17 cellular contexts compared by ENCODE assay signal in genomic region chr10:131923059-131923756, GRCh38.
"Had no signal": no experiment of that assay in that cellular context is flagged by ENCODE, and none has a peak within 500 bp of the region (broad histone marks: within the 10 kb centered on the region; RNA-seq: fewer than 3 reads in every experiment).

No MANE protein-coding gene starts in this region.

- H3K27me3 Mint-ChIP-seq: activated T-cell treated with anti-CD3 and anti-CD28 coated beads, Interleukin-2, amount 50 U/mL, for 24 hours; effector memory CD8-positive, alpha-beta T cell; stimulated activated naive CD8-positive, alpha-beta T cell treated with anti-CD3 and anti-CD28 coated beads, Interleukin-15, amount 100 ng/mL, for 72 hours; T-helper 17 cell had no signal

- H3K27ac Mint-ChIP-seq: activated T-cell treated with anti-CD3 and anti-CD28 coated beads, Interleukin-2, amount 50 U/mL, for 24 hours; stimulated activated naive CD8-positive, alpha-beta T cell treated with anti-CD3 and anti-CD28 coated beads, Interleukin-15, amount 100 ng/mL, for 72 hours; T-helper 17 cell had no signal

- DNase-seq: activated CD4-positive, alpha-beta T cell treated with anti-CD3 and anti-CD28 coated beads, Interleukin-2, amount 50 U/mL, for 1 hour; activated CD4-positive, CD25-positive, alpha-beta regulatory T cell; activated gamma-delta T cell; activated T-cell treated with anti-CD3 and anti-CD28 coated beads, Interleukin-2, amount 50 U/mL, for 24 hours; central memory CD4-positive, alpha-beta T cell; effector memory CD8-positive, alpha-beta T cell; glutamatergic neuron; immature natural killer cell; left colon; mucosa of descending colon; natural killer cell; occipital lobe; stimulated activated CD4-positive, alpha-beta T cell treated with anti-CD3 and anti-CD28 coated beads, Interleukin-4, amount 100 ng/mL, for 1 hour; stimulated activated CD8-positive, alpha-beta memory T cell treated with anti-CD3 and anti-CD28 coated beads, Interleukin-4, amount 100 ng/mL, for 48 hours; stimulated activated naive CD8-positive, alpha-beta T cell treated with anti-CD3 and anti-CD28 coated beads, Interleukin-15, amount 100 ng/mL, for 72 hours; T-helper 17 cell; testis had no signal

- H3K27me3 ChIP-seq: testis had no signal

- ATAC-seq: effector memory CD8-positive, alpha-beta T cell; left colon; mucosa of descending colon; natural killer cell; stimulated activated naive CD8-positive, alpha-beta T cell treated with anti-CD3 and anti-CD28 coated beads, Interleukin-15, amount 100 ng/mL, for 72 hours; T-helper 17 cell had no signal

- H3K9me3 Mint-ChIP-seq: effector memory CD8-positive, alpha-beta T cell had no signal

- H3K9me3 ChIP-seq: testis had no signal

- H3K4me3 ChIP-seq: mucosa of descending colon, testis had no signal

- H3K4me3 Mint-ChIP-seq: activated T-cell treated with anti-CD3 and anti-CD28 coated beads, Interleukin-2, amount 50 U/mL, for 24 hours; effector memory CD8-positive, alpha-beta T cell; natural killer cell; stimulated activated naive CD8-positive, alpha-beta T cell treated with anti-CD3 and anti-CD28 coated beads, Interleukin-15, amount 100 ng/mL, for 72 hours; T-helper 17 cell had no signal

- H3K36me3 Mint-ChIP-seq: natural killer cell had no signal

- H3K27ac ChIP-seq: testis had no signal
